8 cellular contexts compared by ENCODE assay signal in the genomic region with DNA sequence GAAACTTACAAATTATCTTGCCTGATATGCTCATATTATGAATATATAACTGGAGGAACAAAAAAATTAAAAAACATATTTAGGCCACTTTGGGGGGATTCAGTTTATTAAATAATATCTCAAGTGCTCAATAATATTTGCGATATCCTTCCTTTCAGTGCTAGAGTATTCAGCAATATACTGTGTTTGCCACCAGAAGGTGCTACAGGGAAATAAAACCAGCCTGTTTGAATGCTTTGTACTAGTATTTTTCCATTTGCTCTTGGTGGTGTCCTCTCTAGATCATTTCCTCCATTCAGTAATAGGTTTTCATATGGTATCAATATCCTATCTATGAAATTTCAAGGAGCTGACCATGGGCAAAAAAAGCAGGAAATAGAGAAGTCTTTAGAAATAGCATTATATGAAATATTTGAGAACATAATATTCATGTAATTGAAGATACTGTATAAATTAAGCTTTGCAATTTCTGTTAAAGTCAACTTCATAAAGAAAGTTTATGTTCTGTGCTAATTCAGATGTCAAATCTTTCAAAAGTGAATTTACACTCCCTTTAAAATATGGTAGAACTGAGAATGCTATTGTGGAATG.
DNase-seq lines count a peak whose midpoint lies in the region; ATAC-seq and TF ChIP-seq lines count a peak whose summit lies in the region.

No MANE protein-coding gene starts in this region.

- H3K27me3 Mint-ChIP-seq in osteocyte (ENCODE audit: unreplicated experiment): peaks cover 1% of the 10 kb centered on the region
- no peaks in the 10 kb centered on the region for H3K27me3 Mint-ChIP-seq in T-cell

- ATAC-seq in GM18511 (IDR thresholded peaks at IDR 0.05; ENCODE audit: unreplicated experiment): peak; percentile 67
- ATAC-seq in GM19455 (IDR thresholded peaks at IDR 0.05; ENCODE audit: unreplicated experiment): no peak
- no peak for ATAC-seq in T-cell (replicated peaks in 1 of 4)
- ATAC-seq in HG03196 (IDR thresholded peaks at IDR 0.05; ENCODE audit: unreplicated experiment): no peak

- no peaks in the 10 kb centered on the region for H3K9me3 ChIP-seq in esophagus squamous epithelium

- peak; percentile 9 for DNase-seq in HPDE6-E6E7 (ENCODE audit: extremely low spot score)
- peak; percentile 3 for DNase-seq in NOMO-1 treated with dmso at 0.1 percent for 144 hours (lab: John Stamatoyannopoulos, UW; ENCODE audit: unreplicated experiment)
- no peak for DNase-seq in esophagus squamous epithelium (lab: John Stamatoyannopoulos, UW)
- no peak for DNase-seq in osteocyte (ENCODE audit: extremely low spot score, unreplicated experiment)
- DNase-seq in T-cell: no peak

- H3K27ac Mint-ChIP-seq in osteocyte (ENCODE audit: unreplicated experiment) (no peak overlapping the region), T-cell (no peak overlapping the region)

- H3K9me3 Mint-ChIP-seq in osteocyte (ENCODE audit: unreplicated experiment) (no peaks in the 10 kb centered on the region), T-cell (peaks cover 5 to 15% (median 6%) of the 10 kb centered on the region in 3 donors)

- H3K4me3 Mint-ChIP-seq in osteocyte (ENCODE audit: unreplicated experiment): no peak overlapping the region
- no peak overlapping the region for H3K4me3 Mint-ChIP-seq in T-cell

- peak in 4 of 6 experiments; percentile 26 to 52 (median 40) for TF ChIP-seq CTCF in esophagus squamous epithelium (IDR thresholded peaks at IDR 0.05)
- TF ChIP-seq CTCF in osteocyte (IDR thresholded peaks at IDR 0.05): peak; percentile 81

- peaks cover 0 to 16% (median 0%) of the 10 kb centered on the region in 3 donors for H3K4me1 ChIP-seq in esophagus squamous epithelium

- 63 to 71% methylated on average over 1 of the region's 1 CpG for WGBS in esophagus squamous epithelium, 2 donors

- peaks cover 21% of the 10 kb centered on the region for H3K4me1 Mint-ChIP-seq in osteocyte (ENCODE audit: unreplicated experiment)
- H3K4me1 Mint-ChIP-seq in T-cell: no peaks in the 10 kb centered on the region

- no peaks in the 10 kb centered on the region for H3K36me3 ChIP-seq in esophagus squamous epithelium

- H3K4me3 ChIP-seq in esophagus squamous epithelium: no peak overlapping the region

- POLR2A ChIA-PET in T-cell (lab: Charles Lee): no interaction called here

- H3K27me3 ChIP-seq in esophagus squamous epithelium: no peaks in the 10 kb centered on the region

- no peak overlapping the region for H3K27ac ChIP-seq in esophagus squamous epithelium

- TF ChIP-seq POLR2A in esophagus squamous epithelium (IDR thresholded peaks at IDR 0.05): no peak

- CTCF ChIA-PET in T-cell (lab: Charles Lee): no interaction called here

- intact Hi-C loops in esophagus squamous epithelium (cut with DNase I): no loop called here

- H3K36me3 Mint-ChIP-seq in osteocyte (ENCODE audit: unreplicated experiment): no peaks in the 10 kb centered on the region
- H3K36me3 Mint-ChIP-seq in T-cell: no peaks in the 10 kb centered on the region

Comparison
In these comparisons a context has a peak if more than half of its experiments do, and no peak if none do; other contexts are left out.
1. DNase-seq: peak in HPDE6-E6E7 (single experiment) and NOMO-1 treated with dmso at 0.1 percent for 144 hours (single experiment); none in esophagus squamous epithelium (single experiment), osteocyte (single experiment) and T-cell (0 of 34).